8 cellular contexts compared by ENCODE assay signal in the genomic region with DNA sequence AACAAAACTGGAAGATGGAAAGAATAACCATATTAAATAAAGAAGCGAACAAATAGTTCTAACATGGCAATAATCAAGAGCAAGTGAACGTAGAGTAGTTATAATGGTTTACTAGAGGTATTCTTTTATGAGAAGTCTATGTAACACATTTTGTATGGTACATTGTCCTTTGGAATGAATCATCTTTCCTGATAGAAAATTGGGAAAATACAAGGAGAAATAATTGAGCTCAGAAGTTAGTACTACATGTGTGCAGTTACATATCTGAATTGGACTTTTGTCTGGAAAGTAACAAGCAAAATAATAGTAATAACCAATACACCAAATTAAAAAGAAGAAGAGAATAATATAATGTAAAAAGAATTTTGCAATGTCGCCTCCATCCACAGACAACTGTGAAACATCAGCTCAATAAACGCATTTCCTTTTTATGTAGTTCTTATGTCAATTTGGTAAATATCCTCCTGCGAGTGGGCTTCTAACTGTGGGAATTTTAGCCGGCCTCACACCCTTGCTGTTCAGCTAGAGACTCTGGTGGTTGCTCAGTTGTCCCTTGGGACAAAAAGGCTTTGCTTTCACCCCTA. TPM values are rescaled to one million over a fixed set of nuclear protein-coding genes. Genes with fewer than 3 reads are reported as not detected.
DNase-seq lines count a peak whose midpoint lies in the region; ATAC-seq and TF ChIP-seq lines count a peak whose summit lies in the region.

No MANE protein-coding gene starts in this region.

- peak overlapping the region; percentile 100 for H3K4me3 ChIP-seq in WI38 (ENCODE audit: low read depth, low read length)

- peak overlapping the region; percentile 68 to 99 (median 97) for H3K4me3 Mint-ChIP-seq in immature natural killer cell

- H3K27me3 Mint-ChIP-seq in immature natural killer cell (ENCODE audit: low read depth in 3 of 3), result peaks cover 11 to 15% (median 15%) of the 10 kb centered on the region in 3 donors

- intact Hi-C loops in left colon (cut with DNase I, micrococcal nuclease), result loop anchor here in 1 of 2 donors (5.0 kb wide), 2 partner anchors 42 to 58 kb away; a partner anchor contains a TSS

- peak; percentile 9 for DNase-seq in activated CD8-positive, alpha-beta memory T cell treated with anti-CD3 and anti-CD28 coated beads for 24 hours
- DNase-seq in activated CD8-positive, alpha-beta memory T cell treated with anti-CD3 and anti-CD28 coated beads, Interleukin-2, amount 50 U/mL, for 4 hours, result no peak
- no peak for DNase-seq in immature natural killer cell
- DNase-seq in GDM1 (lab: John Stamatoyannopoulos, UW), result no peak
- DNase-seq in COLO829 (ENCODE audit: low spot score), result no peak
- DNase-seq in left colon, result no peak

- no peak for ATAC-seq in left colon

- peaks cover 24 to 27% of the 10 kb centered on the region in 2 donors for H3K4me1 Mint-ChIP-seq in immature natural killer cell

- H3K27ac Mint-ChIP-seq in immature natural killer cell, result peak overlapping the region; percentile 86 to 99 (median 96)

- H3K36me3 Mint-ChIP-seq in immature natural killer cell, result peaks cover 2 to 18% (median 10%) of the 10 kb centered on the region in 3 donors

- no peaks in the 10 kb centered on the region for H3K9me3 Mint-ChIP-seq in immature natural killer cell

- no peak for TF ChIP-seq CTCF in WI38 (IDR thresholded peaks at IDR 0.05; ENCODE audit: low read depth, low read length)

- peak overlapping the region; percentile 100 for H3K27ac ChIP-seq in temporal lobe (ENCODE audit: low read depth, low read length)

RNA-seq across cellular contexts. Expression of a gene that starts 0.9 kb away (rescaled TPM):
- 100 to 1,000 TPM; 157 to 209 (median 206) TPM for polyA plus RNA-seq in immature natural killer cell
- 6,946 TPM for total RNA-seq in temporal lobe
- 10 to 100 TPM; 12.8 to 57.7 TPM for total RNA-seq in left colon

RNA-seq across cellular contexts. Expression of a gene that starts 58.6 kb away (rescaled TPM):
- 100 to 1,000 TPM; 477 to 869 (median 576) TPM for polyA plus RNA-seq in immature natural killer cell
- total RNA-seq in temporal lobe (782 TPM), left colon (100 to 1,000 TPM; 298 to 454 TPM)

Comparison
In these comparisons a context has a peak if more than half of its experiments do, and no peak if none do; other contexts are left out.
1. RNA of a gene that starts 0.9 kb away (total RNA-seq): 6,946 TPM in temporal lobe (single experiment); 12.8 to 57.7 TPM in left colon; every median in the first group is over 100 times any median in the second.